6 cellular contexts compared by ENCODE assay signal in the genomic region with DNA sequence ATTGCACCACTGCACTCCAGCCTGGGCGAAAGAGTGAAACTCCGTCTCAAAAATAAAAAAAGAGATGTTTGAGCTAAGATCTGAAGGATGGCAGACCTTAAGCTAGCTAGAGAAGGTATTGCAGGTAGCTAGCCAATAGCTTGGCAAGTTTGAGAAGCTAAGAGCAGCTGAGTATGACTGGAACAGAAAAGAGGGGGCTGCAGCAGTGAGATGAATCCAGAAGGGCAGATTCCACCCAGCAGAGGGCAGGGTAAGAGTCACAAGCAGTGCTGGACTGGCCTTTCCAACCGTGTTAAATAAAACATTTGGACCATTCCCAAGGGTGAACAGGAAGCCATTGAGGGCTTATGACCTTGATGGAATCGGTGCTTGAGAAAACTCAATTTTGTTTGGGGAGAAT. TPM values are rescaled to one million over a fixed set of nuclear protein-coding genes. Genes with fewer than 3 reads are reported as not detected.
DNase-seq lines count a peak whose midpoint lies in the region; ATAC-seq and TF ChIP-seq lines count a peak whose summit lies in the region.

No MANE protein-coding gene starts in this region.

- H3K4me1 Mint-ChIP-seq in natural killer cell, result no peaks in the 10 kb centered on the region

- no peaks in the 10 kb centered on the region for H3K9me2 ChIP-seq in DOHH2 (replicated peaks; ENCODE audit: control insufficient read depth, low read length)

- intact Hi-C loops in natural killer cell (cut with micrococcal nuclease), result loop anchor here (10.0 kb wide), 1 partner anchor 89 kb away; no protein-coding TSS in a partner anchor

- DNase-seq in RKO (ENCODE audit: low spot score), result peak; percentile 80
- DNase-seq in iPS-NIHi7 (ENCODE audit: extremely low spot score), result peak; percentile 73
- no peak for DNase-seq in NCI-H1048 (lab: John Stamatoyannopoulos, UW)
- no peak for DNase-seq in effector CD8-positive, alpha-beta T cell (lab: John Stamatoyannopoulos, UW)
- DNase-seq in natural killer cell, result no peak

- no peaks in the 10 kb centered on the region for H3K9me3 Mint-ChIP-seq in natural killer cell

- no peak overlapping the region for H3K4me2 ChIP-seq in DOHH2 (ENCODE audit: low read length)

- no peak for ATAC-seq in natural killer cell

- H3K4me1 ChIP-seq in DOHH2 (ENCODE audit: control insufficient read depth, low read length), result peaks cover under 1% of the 10 kb centered on the region

- H3K27me3 Mint-ChIP-seq in natural killer cell (ENCODE audit: low read depth in 2 of 2), result no peaks in the 10 kb centered on the region

- H3K36me3 ChIP-seq in DOHH2 (ENCODE audit: control insufficient read depth, low read length), result peaks cover 13% of the 10 kb centered on the region

- no peak overlapping the region for H3K4me3 Mint-ChIP-seq in natural killer cell

- no peaks in the 10 kb centered on the region for H3K9me3 ChIP-seq in DOHH2 (ENCODE audit: control insufficient read depth, insufficient read depth, low read length)

- H3K79me2 ChIP-seq in DOHH2 (ENCODE audit: control insufficient read depth, low read length), result no peaks in the 10 kb centered on the region

- no peak overlapping the region for H3K27ac Mint-ChIP-seq in natural killer cell

- H3K4me3 ChIP-seq in DOHH2 (ENCODE audit: low read length), result no peak overlapping the region

- TF ChIP-seq CTCF in DOHH2 (IDR thresholded peaks at IDR 0.05; ENCODE audit: low read depth, low read length, poor library complexity, severe bottlenecking) (peak; percentile 18), natural killer cell (IDR thresholded peaks at IDR 0.05) (no peak)

- H3K27ac ChIP-seq in DOHH2 (ENCODE audit: low read depth, low read length), result no peak overlapping the region

- no peaks in the 10 kb centered on the region for H4K20me1 ChIP-seq in DOHH2 (ENCODE audit: control insufficient read depth, insufficient read depth, low read depth, low read length)

- peaks cover 19% of the 10 kb centered on the region for H3F3A ChIP-seq in DOHH2 (ENCODE audit: control insufficient read depth, insufficient read depth)

- no peaks in the 10 kb centered on the region for H3K36me3 Mint-ChIP-seq in natural killer cell

- no peaks in the 10 kb centered on the region for H3K27me3 ChIP-seq in DOHH2 (ENCODE audit: control insufficient read depth, low read length)

RNA-seq across cellular contexts. Expression of a gene that starts 5.7 kb away (rescaled TPM):
- 10 to 100 TPM; 17.0 to 22.4 (median 22.0) TPM for total RNA-seq in natural killer cell

RNA-seq across cellular contexts. Expression of a gene that starts 46.7 kb away (rescaled TPM):
- 1 to 10 TPM in 2 of 3 donors, under 1 TPM in 1; 0.80 to 1.3 (median 1.0) TPM for total RNA-seq in natural killer cell

RNA-seq across cellular contexts. Expression of a gene that starts 55.6 kb away (rescaled TPM):
- 10 to 100 TPM; 15.2 to 27.5 (median 26.8) TPM for total RNA-seq in natural killer cell

RNA-seq across cellular contexts. Expression of a gene that starts 55.7 kb away (rescaled TPM):
- 1 to 10 TPM; 5.2 to 8.3 (median 6.3) TPM for total RNA-seq in natural killer cell

Comparison
In these comparisons a context has a peak if more than half of its experiments do, and no peak if none do; other contexts are left out.
1. DNase-seq: peak in RKO (single experiment) and iPS-NIHi7 (single experiment); none in NCI-H1048 (single experiment), effector CD8-positive, alpha-beta T cell (single experiment) and natural killer cell (single experiment).